Comparison of ENCODE assay signal across 23 cellular contexts in genomic region chr19:37413243-37414084, GRCh38. TPM values are rescaled to one million over a fixed set of nuclear protein-coding genes. Genes with fewer than 3 reads are reported as not detected.
A peak's percentile ranks its signal among the peaks of the same experiment; 100 is the strongest.
DNase-seq lines count a peak whose midpoint lies in the region; ATAC-seq and TF ChIP-seq lines count a peak whose summit lies in the region.
"Had no signal": no experiment of that assay in that cellular context is flagged by ENCODE, and none has a peak within 500 bp of the region (broad histone marks: within the 10 kb centered on the region; RNA-seq: fewer than 3 reads in every experiment).

No MANE protein-coding gene starts in this region.

- H4K8ac ChIP-seq in mesendoderm (ENCODE audit: low read depth, low read length) = no peak overlapping the region

- H3K4me1 ChIP-seq in endodermal cell (ENCODE audit: control insufficient read depth, insufficient read depth, low read length) (no peaks in the 10 kb centered on the region), mesendoderm (ENCODE audit: control insufficient read depth, low read depth, low read length) (no peaks in the 10 kb centered on the region)
- H3K4me1 ChIP-seq: lower lobe of right lung, pancreas, uterus had no signal

- no peak overlapping the region for H4K5ac ChIP-seq in mesendoderm (ENCODE audit: low read length)

- no peaks in the 10 kb centered on the region for H3K79me1 ChIP-seq in mesendoderm (ENCODE audit: low read length)

- H3K27me3 ChIP-seq in endodermal cell (ENCODE audit: control insufficient read depth, insufficient read depth, low read length, poor library complexity, severe bottlenecking) (no peaks in the 10 kb centered on the region), mesendoderm (ENCODE audit: insufficient read depth, low read length, poor library complexity) (no peaks in the 10 kb centered on the region)
- H3K27me3 ChIP-seq: pancreas, uterus had no signal

- H3K36me3 ChIP-seq in endodermal cell (ENCODE audit: control insufficient read depth, insufficient read depth, low read length) (peaks cover 34% of the 10 kb centered on the region), mesendoderm (ENCODE audit: control insufficient read depth, insufficient read depth, low read length) (no peaks in the 10 kb centered on the region)
- H3K36me3 ChIP-seq: lower lobe of right lung, pancreas had no signal

- no peak overlapping the region for H3K56ac ChIP-seq in mesendoderm (ENCODE audit: low read length)

- H3K4ac ChIP-seq in mesendoderm (ENCODE audit: low read depth, low read length) = no peak overlapping the region

- DNase-seq in ELR (ENCODE audit: low read depth) = peak; percentile 10
- peak; percentile 39 for DNase-seq in OCI-M1 (lab: John Stamatoyannopoulos, UW)
- no peak for DNase-seq in endodermal cell
- DNase-seq in mesendoderm = peak; percentile 19
- DNase-seq in NCI-H2029 treated with DMSO at 0.1 percent for 48 hours (lab: John Stamatoyannopoulos, UW) = no peak
- no peak for DNase-seq in activated CD4-positive, alpha-beta T cell treated with anti-CD3 and anti-CD28 coated beads, Interleukin-2, amount 50 U/mL, for 48 hours
- DNase-seq in kidney glomerular epithelial cell (lab: John Stamatoyannopoulos, UW) = no peak
- DNase-seq: activated CD4-positive, alpha-beta memory T cell treated with anti-CD3 and anti-CD28 coated beads, Interleukin-2, amount 10 ng/mL, durations not matched to agents 7 days and 5 days; activated naive CD4-positive, alpha-beta T cell treated with Interleukin-2 at 50 U/mL for 16 hours; activated T-cell treated with anti-CD3 and anti-CD28 coated beads, Interleukin-2, amount 50 U/mL, for 1 hour; cortex of kidney; GF-D8; glutamatergic neuron; lower lobe of right lung; naive thymus-derived CD4-positive, alpha-beta T cell; NCI-H1930; pancreas; Right ventricle myocardium superior; uterus had no signal

- H3K36me3 Mint-ChIP-seq in endodermal cell (ENCODE audit: low read depth) = peaks cover 54% of the 10 kb centered on the region

- H2BK120ac ChIP-seq in mesendoderm (ENCODE audit: low read depth, low read length) = no peak overlapping the region

- peaks cover 94% of the 10 kb centered on the region for H3K9me3 ChIP-seq in endodermal cell (ENCODE audit: control insufficient read depth, low read length)

- H2AK5ac ChIP-seq in mesendoderm (ENCODE audit: low read length) = no peak overlapping the region

- H3K4me3 ChIP-seq in endodermal cell (ENCODE audit: low read length) = peak overlapping the region; percentile 65
- H3K4me3 ChIP-seq in mesendoderm (ENCODE audit: low read length) = no peak overlapping the region
- H3K4me3 ChIP-seq: lower lobe of right lung, pancreas, uterus had no signal

- H3K23ac ChIP-seq in mesendoderm (ENCODE audit: low read length) = no peak overlapping the region

- H3K9me3 Mint-ChIP-seq in endodermal cell = peaks cover 89% of the 10 kb centered on the region

- H3K9ac ChIP-seq in endodermal cell (ENCODE audit: extremely low read depth, low read length, poor library complexity, severe bottlenecking) (no peak overlapping the region), mesendoderm (ENCODE audit: low read length) (no peak overlapping the region)

- no peak overlapping the region for H3K27ac ChIP-seq in endodermal cell (ENCODE audit: low read depth, low read length)
- H3K27ac ChIP-seq in mesendoderm (ENCODE audit: low read depth, low read length) = no peak overlapping the region
- H3K27ac ChIP-seq: epithelial cell of prostate, lower lobe of right lung, pancreas, uterus, VCaP had no signal

- 86 to 92% methylated on average over 1 of the region's 1 CpG for WGBS in endodermal cell (ENCODE audit: insufficient coverage in 1 of 2, insufficient read length in 1 of 2), 2 experiments
- WGBS in mesendoderm (ENCODE audit: extremely low coverage, insufficient coverage, low lambda C conversion rate) = no CpG with 5 or more reads among the region's 1 CpG

- H3K4me1 Mint-ChIP-seq in endodermal cell = no peaks in the 10 kb centered on the region
- H3K4me1 Mint-ChIP-seq: activated CD4-positive, alpha-beta memory T cell treated with anti-CD3 and anti-CD28 coated beads, Interleukin-2, amount 10 ng/mL, durations not matched to agents 7 days and 5 days; naive thymus-derived CD4-positive, alpha-beta T cell had no signal

- TF ChIP-seq CTCF in endodermal cell (conservative IDR thresholded peaks at IDR 0.05) = no peak

- H3K27me3 Mint-ChIP-seq in endodermal cell (ENCODE audit: insufficient read depth) = no peaks in the 10 kb centered on the region
- H3K27me3 Mint-ChIP-seq: activated CD4-positive, alpha-beta memory T cell treated with anti-CD3 and anti-CD28 coated beads, Interleukin-2, amount 10 ng/mL, durations not matched to agents 7 days and 5 days; naive thymus-derived CD4-positive, alpha-beta T cell had no signal

- H3K79me2 ChIP-seq in mesendoderm (ENCODE audit: control insufficient read depth, insufficient read depth, low read length) = no peaks in the 10 kb centered on the region

- ATAC-seq in HG03565 (IDR thresholded peaks at IDR 0.05; ENCODE audit: unreplicated experiment) = no peak
- ATAC-seq: lower lobe of right lung; naive thymus-derived CD4-positive, alpha-beta T cell; pancreas had no signal

- no peak overlapping the region for H3K18ac ChIP-seq in mesendoderm (ENCODE audit: low read length)

- H3K27ac Mint-ChIP-seq in endodermal cell = no peak overlapping the region
- H3K27ac Mint-ChIP-seq: activated CD4-positive, alpha-beta memory T cell treated with anti-CD3 and anti-CD28 coated beads, Interleukin-2, amount 10 ng/mL, durations not matched to agents 7 days and 5 days; naive thymus-derived CD4-positive, alpha-beta T cell; T-helper 1 cell treated with Interleukin-12 subunit alpha and Interleukin-12 subunit beta and Interleukin-4 antibody, amounts not matched to agents 30 μg/mL and 1 μg/mL, for 36 hours had no signal

- no peak overlapping the region for H3K4me2 ChIP-seq in mesendoderm (ENCODE audit: low read length)

- H2BK15ac ChIP-seq in mesendoderm (replicated peaks; ENCODE audit: low read depth) = no peak overlapping the region

- no peak overlapping the region for H2BK5ac ChIP-seq in mesendoderm (ENCODE audit: low read length)

- H3K4me3 Mint-ChIP-seq in endodermal cell = no peak overlapping the region
- H3K4me3 Mint-ChIP-seq: activated CD4-positive, alpha-beta memory T cell treated with anti-CD3 and anti-CD28 coated beads, Interleukin-2, amount 10 ng/mL, durations not matched to agents 7 days and 5 days; naive thymus-derived CD4-positive, alpha-beta T cell; T-helper 1 cell treated with Interleukin-12 subunit alpha and Interleukin-12 subunit beta and Interleukin-4 antibody, amounts not matched to agents 30 μg/mL and 1 μg/mL, for 36 hours had no signal

RNA-seq across cellular contexts. Expression of gene ZNF527, which starts 42.6 kb away (rescaled TPM):
- total RNA-seq in endodermal cell = 1 to 10 TPM; 4.6 to 5.3 TPM
- 3.9 TPM for polyA plus RNA-seq in endodermal cell (2013, experiment 1 of 2)
- 3.9 TPM for polyA plus RNA-seq in endodermal cell (2013, experiment 2 of 2)
- 2.2 TPM for polyA plus RNA-seq in mesendoderm (2013, experiment 1 of 2)
- polyA plus RNA-seq in mesendoderm (2013, experiment 2 of 2) = 2.5 TPM

RNA-seq across cellular contexts. Expression of gene ZNF569, which starts 53.8 kb away (rescaled TPM):
- total RNA-seq in endodermal cell = 10 to 100 TPM; 11.3 to 13.7 TPM
- polyA plus RNA-seq in endodermal cell (2013, experiment 1 of 2) = 12.1 TPM
- 13.1 TPM for polyA plus RNA-seq in endodermal cell (2013, experiment 2 of 2)
- 7.1 TPM for polyA plus RNA-seq in mesendoderm (2013, experiment 1 of 2)
- polyA plus RNA-seq in mesendoderm (2013, experiment 2 of 2) = 6.7 TPM

RNA-seq across cellular contexts. Expression of gene ZNF570, which starts 55.7 kb away (rescaled TPM):
- 1 to 10 TPM; 5.5 to 7.9 TPM for total RNA-seq in endodermal cell
- polyA plus RNA-seq in endodermal cell (2013, experiment 1 of 2) = 7.2 TPM
- polyA plus RNA-seq in endodermal cell (2013, experiment 2 of 2) = 6.5 TPM
- 2.2 TPM for polyA plus RNA-seq in mesendoderm (2013, experiment 1 of 2)
- 2.3 TPM for polyA plus RNA-seq in mesendoderm (2013, experiment 2 of 2)

Comparison
In these comparisons a context has a peak if more than half of its experiments do, and no peak if none do; other contexts are left out.
1. DNase-seq: peak in ELR (single experiment), OCI-M1 (single experiment) and mesendoderm (single experiment); none in endodermal cell (single experiment), NCI-H2029 treated with DMSO at 0.1 percent for 48 hours (single experiment), activated CD4-positive, alpha-beta T cell treated with anti-CD3 and anti-CD28 coated beads, Interleukin-2, amount 50 U/mL, for 48 hours (0 of 2) and kidney glomerular epithelial cell (single experiment).